In the genomic region with DNA sequence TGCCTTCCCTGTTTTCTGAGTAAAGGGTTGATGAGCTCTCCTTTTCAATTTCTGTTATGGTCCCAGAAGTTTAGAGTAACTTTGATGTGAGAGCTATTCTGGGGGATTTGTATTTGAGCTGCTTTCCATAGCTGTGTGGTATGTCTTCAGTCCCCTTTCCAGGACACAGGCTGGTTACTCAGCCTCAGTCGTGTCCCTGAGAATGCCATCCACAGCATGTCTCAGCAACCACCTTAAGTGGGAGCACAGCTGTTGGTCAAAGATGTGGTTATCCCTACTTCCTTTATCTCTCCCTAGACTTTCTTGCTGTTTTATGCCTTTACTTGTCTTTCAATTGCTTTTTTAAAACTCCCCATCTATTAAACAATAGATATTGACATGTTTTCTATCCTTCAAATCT, we compare ENCODE assay signal across 16 cellular contexts. TPM values are rescaled to one million over a fixed set of nuclear protein-coding genes. Genes with fewer than 3 reads are reported as not detected.
"Had no signal": no experiment of that assay in that cellular context is flagged by ENCODE, and none has a peak within 500 bp of the region (broad histone marks: within the 10 kb centered on the region; RNA-seq: fewer than 3 reads in every experiment).

No MANE protein-coding gene starts in this region.

- DNase-seq: effector memory CD8-positive, alpha-beta T cell; gastrocnemius medialis; heart right ventricle; hypothalamus; kidney glomerular epithelial cell; mucosa of descending colon; natural killer cell; right cardiac atrium; stimulated activated CD4-positive, alpha-beta T cell treated with anti-CD3 and anti-CD28 coated beads, Interleukin-2, amount 100 ng/mL, for 48 hours; stimulated activated CD8-positive, alpha-beta memory T cell treated with anti-CD3 and anti-CD28 coated beads, Interleukin-4, amount 100 ng/mL, for 48 hours; stimulated activated naive CD8-positive, alpha-beta T cell treated with anti-CD3 and anti-CD28 coated beads, Interleukin-15, Interleukin-2, amounts not matched to agents 100 U/mL and 50 U/mL, for 24 hours; thyroid gland had no signal

- ATAC-seq: effector memory CD8-positive, alpha-beta T cell; gastrocnemius medialis; heart right ventricle; mucosa of descending colon; natural killer cell; right cardiac atrium; stimulated activated effector memory CD8-positive, alpha-beta T cell treated with anti-CD3 and anti-CD28 coated beads, Interleukin-12 subunit alpha, Interleukin-12 subunit beta, amount 100 ng/mL, for 72 hours; stimulated activated naive CD8-positive, alpha-beta T cell treated with anti-CD3 and anti-CD28 coated beads, Interleukin-15, Interleukin-2, amounts not matched to agents 100 U/mL and 50 U/mL, for 24 hours had no signal

RNA-seq across cellular contexts. Expression of a gene that starts 37.8 kb away (rescaled TPM):
- total RNA-seq: fibroblast of villous mesenchyme, suprapubic skin had no signal

RNA-seq across cellular contexts. Expression of a gene that starts 38.0 kb away (rescaled TPM):
- total RNA-seq: smooth muscle cell had no signal
- polyA plus RNA-seq: smooth muscle cell had no signal
